In genomic region chr20:32761417-32761830, GRCh38 we compare ENCODE assay signal across 1 cellular context.
TF ChIP-seq lines count a peak whose summit lies in the region.

No MANE protein-coding gene starts in this region.

TF ChIP-seq in GM12878, 131 proteins besides CTCF, POLR2A, EP300 and RAD21:
- TF ChIP-seq NFIC (IDR thresholded peaks at IDR 0.05; ENCODE audit: low read depth, low read length) (no peak), HDGF (IDR thresholded peaks at IDR 0.05) (no peak), JUND (IDR thresholded peaks at IDR 0.05; ENCODE audit: low read depth, low read length) (no peak), EZH2 (IDR thresholded peaks at IDR 0.05; ENCODE audit: borderline replicate concordance, control insufficient read depth, low read depth, low read length) (no peak), E2F8 (IDR thresholded peaks at IDR 0.05; ENCODE audit: low read depth, partially characterized antibody) (no peak), TCF12 (IDR thresholded peaks at IDR 0.05; ENCODE audit: low read depth, low read length) (no peak), NR2F1 (conservative IDR thresholded peaks at IDR 0.05) (no peak), SREBF2 (IDR thresholded peaks at IDR 0.05; ENCODE audit: low read length) (no peak), YBX1 (IDR thresholded peaks at IDR 0.05) (no peak), ESRRA (IDR thresholded peaks at IDR 0.05; ENCODE audit: low read length) (no peak), FOXM1 (IDR thresholded peaks at IDR 0.05; ENCODE audit: low read depth, low read length) (no peak), FOXK2 (IDR thresholded peaks at IDR 0.05) (no peak), CEBPB (IDR thresholded peaks at IDR 0.05; ENCODE audit: borderline replicate concordance in 1 of 2, low read depth in 2 of 2, low read length in 2 of 2) (no peak), E2F4 (IDR thresholded peaks at IDR 0.05; ENCODE audit: low read depth, low read length) (no peak), ASH2L (IDR thresholded peaks at IDR 0.05; ENCODE audit: borderline replicate concordance, low read depth) (no peak), SRF (IDR thresholded peaks at IDR 0.05; ENCODE audit: low read depth in 2 of 2, low read length in 2 of 2) (no peak), SP1 (IDR thresholded peaks at IDR 0.05; ENCODE audit: low read depth, low read length) (no peak)
